11 cellular contexts compared by ENCODE assay signal in genomic region chr10:58264780-58265179, GRCh38. TPM values are rescaled to one million over a fixed set of nuclear protein-coding genes. Genes with fewer than 3 reads are reported as not detected.
DNase-seq lines count a peak whose midpoint lies in the region; ATAC-seq and TF ChIP-seq lines count a peak whose summit lies in the region.
"Had no signal": no experiment of that assay in that cellular context is flagged by ENCODE, and none has a peak within 500 bp of the region (broad histone marks: within the 10 kb centered on the region; RNA-seq: fewer than 3 reads in every experiment).

No MANE protein-coding gene starts in this region.

- peak overlapping the region; percentile 81 for H3K27ac ChIP-seq in OCI-LY1 (ENCODE audit: low read depth, low read length, poor library complexity, severe bottlenecking)
- no peak overlapping the region for H3K27ac ChIP-seq in mammary epithelial cell (ENCODE audit: insufficient read depth, low read depth, low read length)
- H3K27ac ChIP-seq in skeletal muscle tissue (ENCODE audit: low read depth, low read length), result peak overlapping the region; percentile 96

- H4K20me1 ChIP-seq in OCI-LY1 (ENCODE audit: insufficient read depth, low read length), result no peaks in the 10 kb centered on the region; the same call in 1 of the 2 replicates
- H4K20me1 ChIP-seq in mammary epithelial cell (ENCODE audit: insufficient read depth, low read length), result no peaks in the 10 kb centered on the region

- H3K4me2 ChIP-seq in OCI-LY1 (ENCODE audit: low read length) (peak overlapping the region; percentile 93), mammary epithelial cell (ENCODE audit: insufficient read depth, low read depth, low read length) (peak overlapping the region; percentile 96)

- H3K4me3 ChIP-seq in OCI-LY1 (ENCODE audit: low read depth, low read length, poor library complexity, severe bottlenecking) (peak overlapping the region; percentile 89), mammary epithelial cell (replicated peaks in 1 of 3; ENCODE audit: insufficient read depth in 1 of 3, low read depth in 2 of 3, low read length in 3 of 3) (no peak overlapping the region), skeletal muscle tissue (ENCODE audit: low read length in 3 of 3) (no peak overlapping the region), H7 (ENCODE audit: insufficient read depth, low read depth, low read length) (no peak overlapping the region; the same call in 1 of the 2 replicates)

- H3K4me1 ChIP-seq in OCI-LY1 (ENCODE audit: insufficient read depth, low read length, severe bottlenecking) (peaks cover 23% of the 10 kb centered on the region), mammary epithelial cell (ENCODE audit: insufficient read depth, low read length) (no peaks in the 10 kb centered on the region), skeletal muscle tissue (ENCODE audit: control insufficient read depth in 3 of 3, insufficient read depth in 3 of 3, low read length in 3 of 3) (peaks cover 2 to 18% (median 12%) of the 10 kb centered on the region in 3 donors)

- peak overlapping the region; percentile 46 for H3K27ac Mint-ChIP-seq in activated CD4-positive, alpha-beta T cell treated with anti-CD3 and anti-CD28 coated beads, Interleukin-2, amount 10 ng/mL, durations not matched to agents 7 days and 5 days
- H3K27ac Mint-ChIP-seq in activated CD4-positive, alpha-beta T cell treated with anti-CD3 and anti-CD28 coated beads, Interleukin-2, amount 10 ng/mL, durations not matched to agents 24 days and 14 days, result no peak overlapping the region

- H2AFZ ChIP-seq in OCI-LY1 (ENCODE audit: low read length) (no peak overlapping the region), mammary epithelial cell (ENCODE audit: low read depth, low read length) (no peak overlapping the region)

- intact Hi-C loops in activated CD4-positive, alpha-beta T cell treated with anti-CD3 and anti-CD28 coated beads, Interleukin-2, amount 10 ng/mL, durations not matched to agents 24 days and 14 days (cut with micrococcal nuclease), result no loop called here
- intact Hi-C loops in mammary epithelial cell (cut with micrococcal nuclease), result loop anchor here (5.0 kb wide), 2 partner anchors 37 to 567 kb away; no protein-coding TSS in a partner anchor

- dilution Hi-C loops in mammary epithelial cell (cut with HindIII; ENCODE audit: low sequenced_read_pairs), result loop anchor here (5.0 kb wide), 1 partner anchor 87 kb away; no protein-coding TSS in a partner anchor

- WGBS in mammary epithelial cell (ENCODE audit: low coverage, missing lambda C conversion rate), result 90% methylated on average over 5 of the region's 5 CpGs

- ATAC-seq in HG02623 (IDR thresholded peaks at IDR 0.05; ENCODE audit: unreplicated experiment), result no peak
- ATAC-seq in HG03108 (IDR thresholded peaks at IDR 0.05; ENCODE audit: unreplicated experiment), result no peak
- ATAC-seq: foreskin keratinocyte had no signal

- H3K79me2 ChIP-seq in OCI-LY1 (ENCODE audit: insufficient read depth, low read length) (peaks cover 76% of the 10 kb centered on the region), mammary epithelial cell (ENCODE audit: insufficient read depth, low read length) (peaks cover 63% of the 10 kb centered on the region)

- peaks cover 48% of the 10 kb centered on the region for H3K4me1 Mint-ChIP-seq in activated CD4-positive, alpha-beta T cell treated with anti-CD3 and anti-CD28 coated beads, Interleukin-2, amount 10 ng/mL, durations not matched to agents 7 days and 5 days
- peaks cover 39% of the 10 kb centered on the region for H3K4me1 Mint-ChIP-seq in activated CD4-positive, alpha-beta T cell treated with anti-CD3 and anti-CD28 coated beads, Interleukin-2, amount 10 ng/mL, durations not matched to agents 24 days and 14 days

- no peaks in the 10 kb centered on the region; the same call in 1 of the 2 replicates for H3F3A ChIP-seq in OCI-LY1 (ENCODE audit: insufficient read depth, low read length)

- POLR2A ChIA-PET in activated CD4-positive, alpha-beta T cell treated with anti-CD3 and anti-CD28 coated beads, Interleukin-2, amount 10 ng/mL, durations not matched to agents 7 days and 5 days (lab: Charles Lee), result no interaction called here

- CTCF ChIA-PET in activated CD4-positive, alpha-beta T cell treated with anti-CD3 and anti-CD28 coated beads, Interleukin-2, amount 10 ng/mL, durations not matched to agents 7 days and 5 days (lab: Charles Lee), result no interaction called here
- CTCF ChIA-PET in mammary epithelial cell (lab: Charles Lee; ENCODE audit: low non-redundant PET), result no interaction called here

- H3K27me3 Mint-ChIP-seq in activated CD4-positive, alpha-beta T cell treated with anti-CD3 and anti-CD28 coated beads, Interleukin-2, amount 10 ng/mL, durations not matched to agents 7 days and 5 days, result no peaks in the 10 kb centered on the region
- peaks cover 2% of the 10 kb centered on the region for H3K27me3 Mint-ChIP-seq in activated CD4-positive, alpha-beta T cell treated with anti-CD3 and anti-CD28 coated beads, Interleukin-2, amount 10 ng/mL, durations not matched to agents 24 days and 14 days

- no peaks in the 10 kb centered on the region for H3K9me2 ChIP-seq in OCI-LY1 (ENCODE audit: low read depth, low read length)

- H3K9ac ChIP-seq in OCI-LY1 (ENCODE audit: low read length) (peak overlapping the region; percentile 82), mammary epithelial cell (ENCODE audit: insufficient read depth, low read length) (no peak overlapping the region), skeletal muscle tissue (ENCODE audit: low read depth in 1 of 3, low read length in 3 of 3) (no peak overlapping the region)

- H3K27me3 ChIP-seq in OCI-LY1 (ENCODE audit: insufficient read depth, low read length), result no peaks in the 10 kb centered on the region
- H3K27me3 ChIP-seq in mammary epithelial cell (ENCODE audit: insufficient read depth, low read length), result no peaks in the 10 kb centered on the region
- no peaks in the 10 kb centered on the region for H3K27me3 ChIP-seq in skeletal muscle tissue (ENCODE audit: control insufficient read depth in 3 of 3, insufficient read depth in 3 of 3, low read length in 3 of 3)
- no peaks in the 10 kb centered on the region for H3K27me3 ChIP-seq in H7 (ENCODE audit: control insufficient read depth, insufficient read depth, low read length)
- H3K27me3 ChIP-seq: foreskin keratinocyte, suprapubic skin had no signal

- peaks cover 4% of the 10 kb centered on the region for H3K36me3 Mint-ChIP-seq in activated CD4-positive, alpha-beta T cell treated with anti-CD3 and anti-CD28 coated beads, Interleukin-2, amount 10 ng/mL, durations not matched to agents 7 days and 5 days (ENCODE audit: low read depth)
- peaks cover 2% of the 10 kb centered on the region for H3K36me3 Mint-ChIP-seq in activated CD4-positive, alpha-beta T cell treated with anti-CD3 and anti-CD28 coated beads, Interleukin-2, amount 10 ng/mL, durations not matched to agents 24 days and 14 days (ENCODE audit: low read depth)

- in situ Hi-C loops in mammary epithelial cell (cut with MboI; ENCODE audit: low sequenced_read_pairs in 2 of 2), result no loop called here

- H3K9me3 ChIP-seq in OCI-LY1 (ENCODE audit: low read length) (no peaks in the 10 kb centered on the region), mammary epithelial cell (replicated peaks; ENCODE audit: insufficient read depth, low read length) (no peaks in the 10 kb centered on the region), skeletal muscle tissue (ENCODE audit: control insufficient read depth in 3 of 3, low read length in 3 of 3) (no peaks in the 10 kb centered on the region)
- H3K9me3 ChIP-seq: suprapubic skin had no signal

- no peak for DNase-seq in activated CD4-positive, alpha-beta T cell treated with anti-CD3 and anti-CD28 coated beads, Interleukin-2, amount 10 ng/mL, durations not matched to agents 7 days and 5 days
- no peak for DNase-seq in activated CD4-positive, alpha-beta T cell treated with anti-CD3 and anti-CD28 coated beads, Interleukin-2, amount 10 ng/mL, durations not matched to agents 24 days and 14 days
- DNase-seq in mammary epithelial cell (no peak), H7 (no peak)
- DNase-seq: foreskin keratinocyte, SIG-M5 had no signal

- peak overlapping the region; percentile 99 for H3K4me3 Mint-ChIP-seq in activated CD4-positive, alpha-beta T cell treated with anti-CD3 and anti-CD28 coated beads, Interleukin-2, amount 10 ng/mL, durations not matched to agents 7 days and 5 days
- no peak overlapping the region for H3K4me3 Mint-ChIP-seq in activated CD4-positive, alpha-beta T cell treated with anti-CD3 and anti-CD28 coated beads, Interleukin-2, amount 10 ng/mL, durations not matched to agents 24 days and 14 days

- H3K36me3 ChIP-seq in OCI-LY1 (ENCODE audit: insufficient read depth, low read length), result 0 out of 2 replicates have a peak, but pooled peaks cover 2% of the 10 kb centered on the region
- H3K36me3 ChIP-seq in mammary epithelial cell (ENCODE audit: insufficient read depth, low read length), result no peaks in the 10 kb centered on the region
- H3K36me3 ChIP-seq in skeletal muscle tissue (ENCODE audit: control insufficient read depth in 3 of 3, insufficient read depth in 3 of 3, low read length in 3 of 3), result no peaks in the 10 kb centered on the region
- H3K36me3 ChIP-seq in H7 (replicated peaks; ENCODE audit: control insufficient read depth, insufficient read depth, low read length), result no peaks in the 10 kb centered on the region
- H3K36me3 ChIP-seq: suprapubic skin had no signal

- H3K9me3 Mint-ChIP-seq in activated CD4-positive, alpha-beta T cell treated with anti-CD3 and anti-CD28 coated beads, Interleukin-2, amount 10 ng/mL, durations not matched to agents 7 days and 5 days, result no peaks in the 10 kb centered on the region
- H3K9me3 Mint-ChIP-seq in activated CD4-positive, alpha-beta T cell treated with anti-CD3 and anti-CD28 coated beads, Interleukin-2, amount 10 ng/mL, durations not matched to agents 24 days and 14 days, result no peaks in the 10 kb centered on the region

- no TSS peak for BruUV-seq in mammary epithelial cell (replicated peaks; lab: Mats Ljungman, UMichigan)

- TF ChIP-seq CTCF in OCI-LY1 (IDR thresholded peaks at IDR 0.05; ENCODE audit: low read length) (no peak), mammary epithelial cell (conservative IDR thresholded peaks at IDR 0.05 in 1 of 2, IDR thresholded peaks at IDR 0.05 in 1 of 2; ENCODE audit: extremely low read depth in 1 of 2, insufficient read depth in 1 of 2, low read depth in 1 of 2, low read length in 2 of 2) (no peak)

RNA-seq across cellular contexts. Expression of gene IPMK, which starts 2.9 kb away (rescaled TPM):
- 1 to 10 TPM; 4.8 to 5.7 TPM for total RNA-seq in activated CD4-positive, alpha-beta T cell treated with anti-CD3 and anti-CD28 coated beads, Interleukin-2, amount 10 ng/mL, durations not matched to agents 7 days and 5 days
- 8.1 and 9.0 TPM in 2 replicates for total RNA-seq in activated CD4-positive, alpha-beta T cell treated with anti-CD3 and anti-CD28 coated beads, Interleukin-2, amount 10 ng/mL, durations not matched to agents 24 days and 14 days
- total RNA-seq in mammary epithelial cell (1 to 10 TPM; 5.0 to 8.7 TPM), skeletal muscle tissue (3.1 TPM)
- polyA plus RNA-seq in mammary epithelial cell, result 1.5 TPM
- 3.2 TPM for polyA minus RNA-seq in mammary epithelial cell
- total RNA-seq in H7 (2014; rRNA removed; shearing (Covaris generic)), result 15.8 and 27.6 TPM in 2 replicates

RNA-seq across cellular contexts. Expression of gene CISD1, which starts 4.2 kb away (rescaled TPM):
- 10 to 100 TPM; 23.5 to 25.8 TPM for total RNA-seq in activated CD4-positive, alpha-beta T cell treated with anti-CD3 and anti-CD28 coated beads, Interleukin-2, amount 10 ng/mL, durations not matched to agents 7 days and 5 days
- total RNA-seq in activated CD4-positive, alpha-beta T cell treated with anti-CD3 and anti-CD28 coated beads, Interleukin-2, amount 10 ng/mL, durations not matched to agents 24 days and 14 days, result 62.6 and 64.2 TPM in 2 replicates
- total RNA-seq in mammary epithelial cell (10 to 100 TPM; 21.0 to 39.6 TPM), skeletal muscle tissue (8.9 TPM)
- 37.5 TPM for polyA plus RNA-seq in mammary epithelial cell
- polyA minus RNA-seq in mammary epithelial cell, result 5.3 TPM
- 71.7 and 74.0 TPM in 2 replicates for total RNA-seq in H7 (2014; rRNA removed; shearing (Covaris generic))
